In the genomic region with DNA sequence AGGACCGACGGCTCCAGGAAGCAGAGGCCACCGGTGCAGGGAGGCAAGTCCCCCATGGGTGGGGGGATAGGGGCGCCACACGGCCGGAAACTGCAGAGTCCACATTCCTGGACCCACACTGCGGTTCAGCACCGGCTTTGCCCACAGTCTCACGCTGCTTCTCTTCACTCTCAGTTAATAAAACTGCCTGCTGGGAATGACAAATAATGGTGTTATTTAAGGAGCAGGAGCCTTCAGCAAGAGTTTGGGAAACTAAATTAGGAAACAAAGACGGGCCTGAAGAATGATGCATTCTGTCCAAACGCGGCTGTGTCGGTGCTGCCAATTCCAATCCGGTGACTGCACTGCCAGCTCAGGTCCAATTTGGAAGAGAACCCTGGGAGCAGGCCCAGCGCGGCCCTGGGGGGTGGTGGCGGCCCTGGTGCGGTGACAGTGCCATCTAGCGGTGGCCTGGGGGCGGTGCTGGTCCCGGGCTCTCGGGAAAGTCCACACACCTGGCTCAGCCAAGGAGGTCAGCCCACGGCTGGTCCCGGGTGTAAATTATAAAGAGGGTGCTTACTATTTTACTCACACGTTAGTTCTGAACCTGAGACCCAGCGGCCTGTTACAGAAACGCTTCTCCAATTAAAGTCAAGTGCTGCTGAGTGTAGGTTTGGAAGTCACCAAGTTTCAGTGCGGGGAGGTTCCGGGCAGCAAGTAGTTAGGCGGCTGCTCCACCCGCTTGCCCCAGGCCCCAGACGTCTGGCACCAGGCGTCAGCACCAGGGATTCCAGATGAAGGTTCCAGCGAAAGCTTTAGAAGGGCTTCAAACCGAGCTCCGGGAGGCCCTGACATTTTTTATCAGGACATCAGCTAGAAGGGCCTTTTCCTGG, we compare ENCODE assay signal across 8 cellular contexts.
DNase-seq lines count a peak whose midpoint lies in the region; ATAC-seq and TF ChIP-seq lines count a peak whose summit lies in the region.

No MANE protein-coding gene starts in this region.

- no peak overlapping the region for H2AFZ ChIP-seq in SU-DHL-6 (ENCODE audit: low read depth, low read length, severe bottlenecking)

- no peak overlapping the region for H3K27ac Mint-ChIP-seq in CD14-positive monocyte

- TF ChIP-seq CTCF in CD14-positive monocyte (IDR thresholded peaks at IDR 0.05) (peak; percentile 95), SU-DHL-6 (IDR thresholded peaks at IDR 0.05; ENCODE audit: insufficient read depth, low read length, poor library complexity, severe bottlenecking) (peak; percentile 69), right atrium auricular region (IDR thresholded peaks at IDR 0.05) (peak; percentile 97 to 99), uterus (IDR thresholded peaks at IDR 0.05) (peak; percentile 91 to 99 (median 95))

- intact Hi-C loops in CD14-positive monocyte (cut with micrococcal nuclease), result no loop called here
- intact Hi-C loops in uterus (cut with DNase I; ENCODE audit: low total_unique reads), result loop anchor here (10.0 kb wide), 1 partner anchor 73 kb away; a partner anchor contains a TSS

- H3K4me2 ChIP-seq in SU-DHL-6 (ENCODE audit: low read depth, low read length, poor library complexity, severe bottlenecking), result no peak overlapping the region

- H3K4me3 ChIP-seq in SU-DHL-6 (ENCODE audit: insufficient read depth, low read length, poor library complexity, severe bottlenecking) (no peak overlapping the region), right atrium auricular region (no peak overlapping the region), uterus (no peak overlapping the region)

- TF ChIP-seq POLR2A in uterus (IDR thresholded peaks at IDR 0.05), result no peak

- no peaks in the 10 kb centered on the region for H3K9me3 Mint-ChIP-seq in CD14-positive monocyte

- H3K4me1 ChIP-seq in right atrium auricular region (peaks cover 0 to 15% of the 10 kb centered on the region in 2 donors), uterus (peaks cover 6 to 7% of the 10 kb centered on the region in 2 donors)

- H3K27me3 ChIP-seq in SU-DHL-6 (ENCODE audit: low read length), result no peaks in the 10 kb centered on the region
- H3K27me3 ChIP-seq in right atrium auricular region, result no peaks in the 10 kb centered on the region
- no peaks in the 10 kb centered on the region for H3K27me3 ChIP-seq in uterus

- H3F3A ChIP-seq in SU-DHL-6 (ENCODE audit: insufficient read depth), result no peaks in the 10 kb centered on the region

- H3K4me3 Mint-ChIP-seq in CD14-positive monocyte, result no peak overlapping the region

- no peak overlapping the region for H3K9ac ChIP-seq in SU-DHL-6 (ENCODE audit: low read length)

- no peaks in the 10 kb centered on the region for H3K36me3 ChIP-seq in SU-DHL-6 (ENCODE audit: low read length)
- no peaks in the 10 kb centered on the region for H3K36me3 ChIP-seq in right atrium auricular region
- no peaks in the 10 kb centered on the region for H3K36me3 ChIP-seq in uterus

- DNase-seq in CD14-positive monocyte (ENCODE audit: low spot score) (no peak), right atrium auricular region (ENCODE audit: low spot score) (peak; percentile 95), renal cortical epithelial cell (ENCODE audit: low read depth) (peak; percentile 50), uterus (peak; percentile 94 to 96)

- no peaks in the 10 kb centered on the region for H4K20me1 ChIP-seq in SU-DHL-6 (ENCODE audit: low read depth, low read length)

- no peak overlapping the region for H3K27ac ChIP-seq in SU-DHL-6 (ENCODE audit: low read depth, low read length)
- peak overlapping the region; percentile 78 for H3K27ac ChIP-seq in angular gyrus (ENCODE audit: low read depth, low read length)
- peak overlapping the region; percentile 74 to 88 for H3K27ac ChIP-seq in right atrium auricular region
- peak overlapping the region; percentile 87 to 90 for H3K27ac ChIP-seq in uterus

- no peaks in the 10 kb centered on the region for H3K36me3 Mint-ChIP-seq in CD14-positive monocyte

- H3K79me2 ChIP-seq in SU-DHL-6 (ENCODE audit: insufficient read depth, low read length), result no peaks in the 10 kb centered on the region

- no peaks in the 10 kb centered on the region for H3K9me2 ChIP-seq in SU-DHL-6 (replicated peaks; ENCODE audit: insufficient read depth, low read length)

- peaks cover 0 to 7% (median 2%) of the 10 kb centered on the region in 3 donors for H3K27me3 Mint-ChIP-seq in CD14-positive monocyte (ENCODE audit: low read depth in 3 of 3)

- H3K4me1 Mint-ChIP-seq in CD14-positive monocyte, result peaks cover 2% of the 10 kb centered on the region

- ATAC-seq in GM19395 (IDR thresholded peaks at IDR 0.05; ENCODE audit: unreplicated experiment) (peak; percentile 95), HG03521 (IDR thresholded peaks at IDR 0.05; ENCODE audit: unreplicated experiment) (peak; percentile 84)

- H3K9me3 ChIP-seq in SU-DHL-6 (ENCODE audit: insufficient read depth, low read length), result no peaks in the 10 kb centered on the region
- H3K9me3 ChIP-seq in right atrium auricular region, result no peaks in the 10 kb centered on the region
- no peaks in the 10 kb centered on the region for H3K9me3 ChIP-seq in uterus
